24 cellular contexts compared by ENCODE assay signal in genomic region chr1:185068362-185068761, GRCh38.
"Had no signal": no experiment of that assay in that cellular context is flagged by ENCODE, and none has a peak within 500 bp of the region (broad histone marks: within the 10 kb centered on the region; RNA-seq: fewer than 3 reads in every experiment).

No MANE protein-coding gene starts in this region.

- H3K36me3 ChIP-seq: left ventricle myocardium inferior, neutrophil, ovary, suprapubic skin, tibial nerve had no signal

- H3K27me3 Mint-ChIP-seq: activated B cell treated with CpG ODN at 0.5 μM for 24 hours; activated CD4-positive, alpha-beta memory T cell treated with anti-CD3 and anti-CD28 coated beads for 36 hours; activated CD4-positive, alpha-beta T cell treated with anti-CD3 and anti-CD28 coated beads for 36 hours; activated naive CD8-positive, alpha-beta T cell treated with anti-CD3 and anti-CD28 coated beads, Interleukin-2, amount 50 U/mL, for 24 hours; natural killer cell treated with Interleukin-12 subunit alpha and Interleukin-12 subunit beta and Interleukin-15 and Interleukin-18, amount 100 ng/mL, for 72 hours; stimulated activated naive CD8-positive, alpha-beta T cell treated with anti-CD3 and anti-CD28 coated beads, Interleukin-15, amount 100 ng/mL, for 72 hours had no signal

- H3K27ac Mint-ChIP-seq: activated B cell treated with CpG ODN at 0.5 μM for 24 hours; activated CD4-positive, alpha-beta T cell treated with anti-CD3 and anti-CD28 coated beads for 36 hours; activated naive CD8-positive, alpha-beta T cell treated with anti-CD3 and anti-CD28 coated beads, Interleukin-2, amount 50 U/mL, for 24 hours; activated T-cell treated with anti-CD3 and anti-CD28 coated beads, Interleukin-2, amount 50 U/mL, for 72 hours; natural killer cell treated with Interleukin-12 subunit alpha and Interleukin-12 subunit beta and Interleukin-15 and Interleukin-18, amount 100 ng/mL, for 72 hours; stimulated activated naive CD8-positive, alpha-beta T cell treated with anti-CD3 and anti-CD28 coated beads, Interleukin-15, amount 100 ng/mL, for 72 hours had no signal

- H3K27ac ChIP-seq: body of pancreas, foreskin keratinocyte, left ventricle myocardium inferior, neutrophil, ovary, psoas muscle, suprapubic skin, tibial nerve had no signal

- DNase-seq: activated B cell treated with CpG ODN at 0.5 μM for 24 hours; activated CD4-positive, alpha-beta memory T cell treated with anti-CD3 and anti-CD28 coated beads for 36 hours; activated CD4-positive, alpha-beta T cell treated with anti-CD3 and anti-CD28 coated beads for 36 hours; activated effector memory CD4-positive, alpha-beta T cell treated with anti-CD3 and anti-CD28 coated beads, Interleukin-2, amount 50 U/mL, for 16 hours; activated naive CD4-positive, alpha-beta T cell treated with anti-CD3 and anti-CD28 coated beads, Interleukin-2, amount 50 U/mL, for 16 hours; activated naive CD8-positive, alpha-beta T cell treated with anti-CD3 and anti-CD28 coated beads, Interleukin-2, amount 50 U/mL, for 24 hours; activated T-cell treated with anti-CD3 and anti-CD28 coated beads, Interleukin-2, amount 50 U/mL, for 72 hours; effector memory CD4-positive, alpha-beta T cell; left ventricle myocardium inferior; midbrain; ovary; psoas muscle; right cardiac atrium; stimulated activated CD4-positive, alpha-beta T cell treated with anti-CD3 and anti-CD28 coated beads, Interleukin-12 subunit alpha, Interleukin-12 subunit beta, amount 100 ng/mL, for 4 hours; stimulated activated CD4-positive, alpha-beta T cell treated with anti-CD3 and anti-CD28 coated beads, Interleukin-4, amount 100 ng/mL, for 4 hours; stimulated activated naive CD8-positive, alpha-beta T cell treated with anti-CD3 and anti-CD28 coated beads, Interleukin-15, amount 100 ng/mL, for 72 hours had no signal

- H3K9me3 Mint-ChIP-seq: activated B cell treated with CpG ODN at 0.5 μM for 24 hours; natural killer cell treated with Interleukin-12 subunit alpha and Interleukin-12 subunit beta and Interleukin-15 and Interleukin-18, amount 100 ng/mL, for 72 hours had no signal

- H3K4me3 Mint-ChIP-seq: activated B cell treated with CpG ODN at 0.5 μM for 24 hours; activated CD4-positive, alpha-beta memory T cell treated with anti-CD3 and anti-CD28 coated beads for 36 hours; activated CD4-positive, alpha-beta T cell treated with anti-CD3 and anti-CD28 coated beads for 36 hours; activated naive CD8-positive, alpha-beta T cell treated with anti-CD3 and anti-CD28 coated beads, Interleukin-2, amount 50 U/mL, for 24 hours; activated T-cell treated with anti-CD3 and anti-CD28 coated beads, Interleukin-2, amount 50 U/mL, for 72 hours; natural killer cell treated with Interleukin-12 subunit alpha and Interleukin-12 subunit beta and Interleukin-15 and Interleukin-18, amount 100 ng/mL, for 72 hours; stimulated activated naive CD8-positive, alpha-beta T cell treated with anti-CD3 and anti-CD28 coated beads, Interleukin-15, amount 100 ng/mL, for 72 hours had no signal

- H3K4me3 ChIP-seq: body of pancreas, left ventricle myocardium inferior, ovary, psoas muscle, suprapubic skin, tibial nerve had no signal

- FAIRE-seq: TTC549, urothelium cell line had no signal

- H3K27me3 ChIP-seq: body of pancreas, foreskin keratinocyte, neutrophil, ovary, suprapubic skin, tibial nerve had no signal

- H3K4me1 ChIP-seq: body of pancreas, foreskin keratinocyte had no signal

- ATAC-seq: activated CD4-positive, alpha-beta T cell treated with anti-CD3 and anti-CD28 coated beads for 36 hours; activated naive CD8-positive, alpha-beta T cell treated with anti-CD3 and anti-CD28 coated beads, Interleukin-2, amount 50 U/mL, for 24 hours; activated T-cell treated with anti-CD3 and anti-CD28 coated beads, Interleukin-2, amount 50 U/mL, for 72 hours; body of pancreas; foreskin keratinocyte; natural killer cell treated with Interleukin-12 subunit alpha and Interleukin-12 subunit beta and Interleukin-15 and Interleukin-18, amount 100 ng/mL, for 72 hours; psoas muscle; right cardiac atrium; stimulated activated naive CD8-positive, alpha-beta T cell treated with anti-CD3 and anti-CD28 coated beads, Interleukin-15, amount 100 ng/mL, for 72 hours had no signal

- H3K9me3 ChIP-seq: body of pancreas, neutrophil, ovary, psoas muscle, suprapubic skin, tibial nerve had no signal
